ENCODE assay signal across 9 cellular contexts in the genomic region with DNA sequence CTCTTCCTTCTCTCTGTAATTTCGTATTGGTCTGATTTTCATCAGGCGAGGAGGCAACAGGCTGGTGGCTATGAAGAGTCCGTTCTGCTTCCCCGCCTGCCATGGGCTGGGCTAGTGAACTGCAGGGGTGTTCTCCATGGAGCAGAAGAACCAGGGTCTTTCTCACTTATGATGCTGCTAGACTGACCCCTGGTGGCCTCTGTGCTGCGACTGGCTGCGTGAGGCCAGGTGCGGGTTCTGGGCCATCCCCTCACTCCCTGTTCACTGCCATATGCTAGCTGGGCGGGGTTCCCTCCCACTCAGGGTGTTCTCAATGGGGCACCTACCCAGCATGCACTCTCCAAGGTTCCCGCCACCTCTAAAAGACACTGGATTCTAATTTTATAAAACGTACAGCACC. TPM values are rescaled to one million over a fixed set of nuclear protein-coding genes. Genes with fewer than 3 reads are reported as not detected.
DNase-seq lines count a peak whose midpoint lies in the region; ATAC-seq and TF ChIP-seq lines count a peak whose summit lies in the region.
"Had no signal": no experiment of that assay in that cellular context is flagged by ENCODE, and none has a peak within 500 bp of the region (broad histone marks: within the 10 kb centered on the region; RNA-seq: fewer than 3 reads in every experiment).

No MANE protein-coding gene starts in this region.

- peaks cover 5% of the 10 kb centered on the region for H3K9me3 Mint-ChIP-seq in mesothelial cell of epicardium

- H3K36me3 ChIP-seq in heart right ventricle = peaks cover 0 to 30% (median 0%) of the 10 kb centered on the region in 9 donors

- no peak overlapping the region for H3K4me3 ChIP-seq in heart right ventricle

- peaks cover 0 to 34% (median 17%) of the 10 kb centered on the region in 9 donors for H3K4me1 ChIP-seq in heart right ventricle

- peak; percentile 63 for DNase-seq in NCI-H2171 treated with DMSO at 0.1 percent for 48 hours (lab: John Stamatoyannopoulos, UW)
- DNase-seq in NCI-H2171 (lab: John Stamatoyannopoulos, UW) = no peak
- DNase-seq in NCI-H524 treated with DMSO at 0.1 percent for 48 hours (lab: John Stamatoyannopoulos, UW) = peak; percentile 14
- peak; percentile 76 for DNase-seq in activated CD8-positive, alpha-beta memory T cell treated with anti-CD3 and anti-CD28 coated beads, Interleukin-2, amount 50 U/mL, for 4 hours
- DNase-seq in heart right ventricle = peak; percentile 49 to 59
- peak; percentile 56 to 63 for DNase-seq in stimulated activated CD4-positive, alpha-beta T cell treated with anti-CD3 and anti-CD28 coated beads, Interleukin-4, amount 100 ng/mL, for 4 hours
- no peak for DNase-seq in glomerular visceral epithelial cell (ENCODE audit: extremely low spot score)
- no peak for DNase-seq in mesothelial cell of epicardium (ENCODE audit: low spot score in 2 of 2, unreplicated experiment in 2 of 2)

- H3K4me1 Mint-ChIP-seq in mesothelial cell of epicardium = peaks cover 14% of the 10 kb centered on the region

- H3K36me3 Mint-ChIP-seq in mesothelial cell of epicardium = peaks cover 18% of the 10 kb centered on the region

- H3K27me3 ChIP-seq in heart right ventricle = no peaks in the 10 kb centered on the region

- peak; percentile 53 to 74 (median 72) for ATAC-seq in heart right ventricle

- TF ChIP-seq CTCF in heart right ventricle (IDR thresholded peaks at IDR 0.05) (peak in 8 of 9 donors; percentile 34 to 67 (median 57)), mesothelial cell of epicardium (IDR thresholded peaks at IDR 0.05; ENCODE audit: unreplicated experiment) (no peak)

- peak overlapping the region in 1 of 10 donors; percentile 56 for H3K27ac ChIP-seq in heart right ventricle
- H3K27ac ChIP-seq: epithelial cell of prostate had no signal

- intact Hi-C loops in heart right ventricle (cut with DNase I) = loop anchor here in 4 of 10 donors (5.0 to 10.0 kb wide), 3 partner anchors 36 to 54 kb away; partner anchors contain the start of gene ZAP70 (in 2 of the 4)

- WGBS in heart right ventricle, 2 donors = 47 to 58% methylated on average over 10 of the region's 10 CpGs

- no peaks in the 10 kb centered on the region for H3K27me3 Mint-ChIP-seq in mesothelial cell of epicardium (ENCODE audit: low read depth)

- H3K4me3 Mint-ChIP-seq in mesothelial cell of epicardium = no peak overlapping the region

- H3K9me3 ChIP-seq in heart right ventricle = no peaks in the 10 kb centered on the region

- H3K27ac Mint-ChIP-seq in mesothelial cell of epicardium = no peak overlapping the region

RNA-seq across cellular contexts. Expression of gene ZAP70, which starts 35.0 kb away (rescaled TPM):
- 1 to 10 TPM in 3 of 10 donors, under 1 TPM in 7; 0.42 to 8.7 (median 0.67) TPM for total RNA-seq in heart right ventricle
- polyA plus RNA-seq in heart right ventricle = 1 to 10 TPM in 1 of 2 donors, under 1 TPM in 1; 0.61 to 1.3 TPM
- 1.9 to 3.1 TPM (median 2.3 TPM) in 3 replicates for total RNA-seq in mesothelial cell of epicardium

Comparison
In these comparisons a context has a peak if more than half of its experiments do, and no peak if none do; other contexts are left out.
1. DNase-seq: peak in NCI-H2171 treated with DMSO at 0.1 percent for 48 hours (single experiment), NCI-H524 treated with DMSO at 0.1 percent for 48 hours (single experiment), activated CD8-positive, alpha-beta memory T cell treated with anti-CD3 and anti-CD28 coated beads, Interleukin-2, amount 50 U/mL, for 4 hours (single experiment), heart right ventricle (2 of 2) and stimulated activated CD4-positive, alpha-beta T cell treated with anti-CD3 and anti-CD28 coated beads, Interleukin-4, amount 100 ng/mL, for 4 hours (2 of 2); none in NCI-H2171 (single experiment), glomerular visceral epithelial cell (single experiment) and mesothelial cell of epicardium (0 of 2).